ENCODE assay signal across 9 cellular contexts in genomic region chrX:24168807-24169206, GRCh38. TPM values are rescaled to one million over a fixed set of nuclear protein-coding genes. Genes with fewer than 3 reads are reported as not detected.
DNase-seq lines count a peak whose midpoint lies in the region; ATAC-seq and TF ChIP-seq lines count a peak whose summit lies in the region.
"Had no signal": no experiment of that assay in that cellular context is flagged by ENCODE, and none has a peak within 500 bp of the region (broad histone marks: within the 10 kb centered on the region; RNA-seq: fewer than 3 reads in every experiment).

No MANE protein-coding gene starts in this region.

- DNase-seq in osteoblast (ENCODE audit: insufficient read length, low spot score, missing footprints) = no peak
- DNase-seq in hypothalamus (lab: John Stamatoyannopoulos, UW) = no peak
- no peak for DNase-seq in NCI-H510A (lab: John Stamatoyannopoulos, UW)
- no peak for DNase-seq in foreskin melanocyte
- DNase-seq: NCI-H1930 had no signal

- H3K9me3 ChIP-seq in HUES48 (ENCODE audit: control insufficient read depth, insufficient read depth, low read length) (no peaks in the 10 kb centered on the region), osteoblast (ENCODE audit: low read depth, low read length) (no peaks in the 10 kb centered on the region)

- peaks cover 43% of the 10 kb centered on the region for H3K4me1 ChIP-seq in HUES48 (ENCODE audit: control insufficient read depth, insufficient read depth, low read length)
- H3K4me1 ChIP-seq in osteoblast (ENCODE audit: insufficient read depth, low read length) = peaks cover 40% of the 10 kb centered on the region

- peaks cover 97% of the 10 kb centered on the region for H3K79me2 ChIP-seq in osteoblast (ENCODE audit: insufficient read depth, low read length)

- H3K9ac ChIP-seq in HUES48 (ENCODE audit: low read depth, low read length) = no peak overlapping the region

- peak overlapping the region; percentile 6; the same call in 1 of the 2 replicates for H3K4me3 ChIP-seq in HUES48 (ENCODE audit: low read depth, low read length)
- no peak overlapping the region for H3K4me3 ChIP-seq in osteoblast (ENCODE audit: insufficient read depth, low read length)
- H3K4me3 ChIP-seq: lung had no signal

- H3K4me2 ChIP-seq in osteoblast (ENCODE audit: insufficient read depth, low read length) = peak overlapping the region; percentile 41

- ATAC-seq in GM19035 (IDR thresholded peaks at IDR 0.05; ENCODE audit: unreplicated experiment) (peak; percentile 68), HG02588 (IDR thresholded peaks at IDR 0.05; ENCODE audit: unreplicated experiment) (peak; percentile 69)

- no peak overlapping the region for H2AFZ ChIP-seq in osteoblast (ENCODE audit: low read length)

- H3K27ac ChIP-seq in HUES48 (ENCODE audit: low read depth, low read length) = peak overlapping the region; percentile 47
- peak overlapping the region; percentile 3 for H3K27ac ChIP-seq in osteoblast (ENCODE audit: low read depth, low read length)

- no peak for TF ChIP-seq CTCF in osteoblast (IDR thresholded peaks at IDR 0.05; ENCODE audit: extremely low read depth, low read depth, low read length)

- H4K20me1 ChIP-seq in osteoblast (ENCODE audit: insufficient read depth, low read length) = peaks cover 92% of the 10 kb centered on the region

- no peaks in the 10 kb centered on the region for H3K27me3 ChIP-seq in HUES48 (ENCODE audit: control insufficient read depth, insufficient read depth, low read length)
- H3K27me3 ChIP-seq in osteoblast (ENCODE audit: insufficient read depth, low read length) = no peaks in the 10 kb centered on the region

- H3K36me3 ChIP-seq in HUES48 (ENCODE audit: control insufficient read depth, insufficient read depth, low read length) = peaks cover 22% of the 10 kb centered on the region
- peaks cover 17% of the 10 kb centered on the region for H3K36me3 ChIP-seq in osteoblast (ENCODE audit: insufficient read depth, low read length)

RNA-seq across cellular contexts. Expression of gene ZFX, which starts 19.3 kb away (rescaled TPM):
- 50.7 and 74.6 TPM in 2 replicates for total RNA-seq in osteoblast
